15 cellular contexts compared by ENCODE assay signal in the genomic region with DNA sequence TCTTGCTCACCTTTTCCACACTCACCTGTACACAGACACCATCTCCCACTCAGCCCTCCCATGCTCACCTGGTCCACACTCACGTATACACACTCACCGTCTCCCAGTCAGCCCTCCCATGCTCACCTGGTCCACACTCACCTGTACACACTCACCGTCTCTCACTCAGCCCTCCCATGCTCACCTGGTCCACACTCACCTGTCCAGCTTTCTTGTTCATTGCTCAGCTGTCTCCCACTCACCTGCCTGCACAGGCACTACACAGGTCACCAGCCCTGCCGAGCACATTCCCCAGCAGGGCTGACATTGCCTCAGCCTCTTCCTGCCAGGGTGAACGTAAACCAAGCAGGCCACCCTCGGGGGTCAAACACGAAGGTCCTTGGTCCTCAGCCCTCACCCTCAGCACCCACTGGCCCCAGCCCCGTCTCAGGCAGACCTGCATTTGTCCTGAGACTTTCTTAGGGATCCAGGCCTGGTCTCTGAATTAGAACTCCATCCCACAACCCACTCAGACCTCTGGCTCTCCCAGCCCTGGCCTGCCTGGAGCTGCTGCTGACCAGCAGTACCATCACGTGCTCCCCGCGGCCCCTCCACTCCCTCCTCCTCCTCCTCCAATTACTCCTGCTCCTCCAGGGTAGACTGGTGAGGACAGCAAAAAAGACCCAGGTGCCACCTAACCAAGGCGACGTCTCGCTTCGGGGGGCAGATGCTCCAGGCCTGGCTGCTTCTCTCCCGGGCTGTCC. TPM values are rescaled to one million over a fixed set of nuclear protein-coding genes. Genes with fewer than 3 reads are reported as not detected.
DNase-seq lines count a peak whose midpoint lies in the region; ATAC-seq, FAIRE-seq and TF ChIP-seq lines count a peak whose summit lies in the region.
"Had no signal": no experiment of that assay in that cellular context is flagged by ENCODE, and none has a peak within 500 bp of the region (broad histone marks: within the 10 kb centered on the region; RNA-seq: fewer than 3 reads in every experiment).

No MANE protein-coding gene starts in this region.

- POLR2A ChIA-PET in CD4-positive, alpha-beta memory T cell (lab: Charles Lee; ENCODE audit: partially characterized antibody) = no interaction called here
- POLR2A ChIA-PET in PC-9 (lab: Charles Lee; ENCODE audit: unreplicated experiment) = no interaction called here

- no peaks in the 10 kb centered on the region for H3K9me2 ChIP-seq in PC-9 (ENCODE audit: insufficient read depth)

- H3K27ac ChIP-seq in CD4-positive, alpha-beta memory T cell (ENCODE audit: low read depth, low read length) = no peak overlapping the region
- H3K27ac ChIP-seq in PC-9 = no peak overlapping the region
- no peak overlapping the region for H3K27ac ChIP-seq in WERI-Rb-1
- H3K27ac ChIP-seq: cardiac muscle cell, left ventricle myocardium inferior had no signal

- H3K9me3 Mint-ChIP-seq in CD4-positive, alpha-beta memory T cell = peaks cover 0 to 1% (median 0%) of the 10 kb centered on the region in 8 donors
- no peaks in the 10 kb centered on the region for H3K9me3 Mint-ChIP-seq in natural killer cell treated with Interleukin-12 subunit alpha and Interleukin-12 subunit beta and Interleukin-15 and Interleukin-18, amount 100 ng/mL, for 72 hours

- no TSS peak for BruUV-seq in PC-9 (replicated peaks; lab: Mats Ljungman, UMichigan)

- H3K4me2 ChIP-seq in PC-9 = no peak overlapping the region

- no peaks in the 10 kb centered on the region for H3K36me3 ChIP-seq in CD4-positive, alpha-beta memory T cell (ENCODE audit: insufficient read depth, low read length)
- H3K36me3 ChIP-seq in bronchial epithelial cell (ENCODE audit: control insufficient read depth, insufficient read depth, low read length) = no peaks in the 10 kb centered on the region
- no peaks in the 10 kb centered on the region for H3K36me3 ChIP-seq in PC-9 (ENCODE audit: low read depth)
- H3K36me3 ChIP-seq in WERI-Rb-1 = no peaks in the 10 kb centered on the region; the same call in 1 of the 2 replicates
- H3K36me3 ChIP-seq: cardiac muscle cell, left ventricle myocardium inferior had no signal

- TF ChIP-seq CTCF in bronchial epithelial cell (IDR thresholded peaks at IDR 0.05; ENCODE audit: insufficient read depth, low read length, severe bottlenecking) = no peak
- no peak for TF ChIP-seq CTCF in GM20000 (IDR thresholded peaks at IDR 0.05; ENCODE audit: extremely low read depth, missing control alignments)
- TF ChIP-seq CTCF in PC-9 (conservative IDR thresholded peaks at IDR 0.05) = no peak
- no peak for TF ChIP-seq CTCF in WERI-Rb-1 (IDR thresholded peaks at IDR 0.05; ENCODE audit: low read depth, low read length)

- 0 out of 2 replicates have a peak, but pooled peaks cover 11% of the 10 kb centered on the region for H3F3A ChIP-seq in PC-9 (ENCODE audit: insufficient read depth, low read depth)

- no peak overlapping the region for H2AFZ ChIP-seq in PC-9

- H3K4me1 Mint-ChIP-seq in CD4-positive, alpha-beta memory T cell = peaks cover 3 to 25% (median 12%) of the 10 kb centered on the region in 4 donors
- H3K4me1 Mint-ChIP-seq in natural killer cell treated with Interleukin-12 subunit alpha and Interleukin-12 subunit beta and Interleukin-15 and Interleukin-18, amount 100 ng/mL, for 72 hours (ENCODE audit: low read depth in 2 of 2) = peaks cover 7 to 11% of the 10 kb centered on the region in 2 donors

- H3K79me2 ChIP-seq in PC-9 (ENCODE audit: low read depth) = no peaks in the 10 kb centered on the region

- intact Hi-C loops in CD4-positive, alpha-beta memory T cell (cut with micrococcal nuclease) = no loop called here
- intact Hi-C loops in PC-9 (cut with micrococcal nuclease; ENCODE audit: unreplicated experiment) = no loop called here

- H4K20me1 ChIP-seq in PC-9 (ENCODE audit: insufficient read depth) = peaks cover 46% of the 10 kb centered on the region

- peaks cover 5 to 8% of the 10 kb centered on the region in 2 donors for H3K27me3 Mint-ChIP-seq in CD4-positive, alpha-beta memory T cell
- H3K27me3 Mint-ChIP-seq in natural killer cell treated with Interleukin-12 subunit alpha and Interleukin-12 subunit beta and Interleukin-15 and Interleukin-18, amount 100 ng/mL, for 72 hours = peaks cover 9 to 17% of the 10 kb centered on the region in 2 donors

- peaks cover 3% of the 10 kb centered on the region for H3K4me1 ChIP-seq in CD4-positive, alpha-beta memory T cell (ENCODE audit: insufficient read depth, low read length)
- H3K4me1 ChIP-seq in PC-9 (replicated peaks; ENCODE audit: insufficient read depth) = no peaks in the 10 kb centered on the region

- peak; percentile 91 for FAIRE-seq in bronchial epithelial cell (lab: Jason Lieb, UNC)

- H3K27ac Mint-ChIP-seq in CD4-positive, alpha-beta memory T cell = peak overlapping the region in 6 of 7 donors; percentile 4 to 42 (median 26)
- H3K27ac Mint-ChIP-seq in natural killer cell treated with Interleukin-12 subunit alpha and Interleukin-12 subunit beta and Interleukin-15 and Interleukin-18, amount 100 ng/mL, for 72 hours = no peak overlapping the region

- H3K4me3 Mint-ChIP-seq in CD4-positive, alpha-beta memory T cell = peak overlapping the region; percentile 63 to 84 (median 77)
- peak overlapping the region; percentile 63 for H3K4me3 Mint-ChIP-seq in natural killer cell treated with Interleukin-12 subunit alpha and Interleukin-12 subunit beta and Interleukin-15 and Interleukin-18, amount 100 ng/mL, for 72 hours

- H3K27me3 ChIP-seq in CD4-positive, alpha-beta memory T cell (ENCODE audit: insufficient read depth, low read length) = no peaks in the 10 kb centered on the region
- H3K27me3 ChIP-seq in bronchial epithelial cell (ENCODE audit: control insufficient read depth, insufficient read depth, low read length) = no peaks in the 10 kb centered on the region
- H3K27me3 ChIP-seq in PC-9 (ENCODE audit: insufficient read depth, low read depth) = no peaks in the 10 kb centered on the region
- H3K27me3 ChIP-seq in WERI-Rb-1 (ENCODE audit: insufficient read depth, low read depth, severe bottlenecking) = no peaks in the 10 kb centered on the region
- H3K27me3 ChIP-seq: cardiac muscle cell had no signal

- CTCF ChIA-PET in CD4-positive, alpha-beta memory T cell (lab: Charles Lee; ENCODE audit: partially characterized antibody) = no interaction called here
- CTCF ChIA-PET in PC-9 (lab: Charles Lee) = no interaction called here

- H3K4me3 ChIP-seq in CD4-positive, alpha-beta memory T cell (ENCODE audit: low read length in 2 of 2) = no peak overlapping the region
- no peak overlapping the region for H3K4me3 ChIP-seq in bronchial epithelial cell (ENCODE audit: low read depth, low read length)
- no peak overlapping the region for H3K4me3 ChIP-seq in PC-9
- H3K4me3 ChIP-seq in WERI-Rb-1 (ENCODE audit: low read depth, low read length) = no peak overlapping the region
- H3K4me3 ChIP-seq: cardiac muscle cell had no signal

- no peak for DNase-seq in CD4-positive, alpha-beta memory T cell
- DNase-seq in H4 (ENCODE audit: low spot score) = peak; percentile 25
- DNase-seq in bronchial epithelial cell (ENCODE audit: low read depth) = no peak
- no peak for DNase-seq in natural killer cell treated with Interleukin-12 subunit alpha and Interleukin-12 subunit beta and Interleukin-15 and Interleukin-18, amount 100 ng/mL, for 72 hours (ENCODE audit: low spot score)
- no peak for DNase-seq in GM20000 (ENCODE audit: low spot score)
- DNase-seq in PC-9 = no peak
- no peak for DNase-seq in WERI-Rb-1
- DNase-seq: COR-L47, IMR-90, left ventricle myocardium inferior, NCI-H1092 treated with DMSO at 0.1 percent for 48 hours, NCI-H524 treated with DMSO at 0.1 percent for 48 hours, T-helper 9 cell had no signal

- H3K9me3 ChIP-seq in CD4-positive, alpha-beta memory T cell (ENCODE audit: control insufficient read depth in 1 of 2, low read length in 2 of 2) = no peaks in the 10 kb centered on the region
- no peaks in the 10 kb centered on the region for H3K9me3 ChIP-seq in PC-9 (ENCODE audit: insufficient read depth, low read depth)
- H3K9me3 ChIP-seq in WERI-Rb-1 (ENCODE audit: severe bottlenecking) = no peaks in the 10 kb centered on the region
- H3K9me3 ChIP-seq: left ventricle myocardium inferior had no signal

- peaks cover 2 to 8% of the 10 kb centered on the region in 2 donors for H3K36me3 Mint-ChIP-seq in CD4-positive, alpha-beta memory T cell
- peaks cover 5% of the 10 kb centered on the region for H3K36me3 Mint-ChIP-seq in natural killer cell treated with Interleukin-12 subunit alpha and Interleukin-12 subunit beta and Interleukin-15 and Interleukin-18, amount 100 ng/mL, for 72 hours

- ATAC-seq in natural killer cell treated with Interleukin-12 subunit alpha and Interleukin-12 subunit beta and Interleukin-15 and Interleukin-18, amount 100 ng/mL, for 72 hours = no peak
- no peak for ATAC-seq in HG02885 (IDR thresholded peaks at IDR 0.05; ENCODE audit: poor library complexity, unreplicated experiment)

RNA-seq across cellular contexts. Expression of a gene that starts 12.8 kb away (rescaled TPM):
- 10 to 100 TPM; 15.9 to 19.4 TPM for total RNA-seq in CD4-positive, alpha-beta memory T cell
- polyA plus RNA-seq in CD4-positive, alpha-beta memory T cell = 1 to 10 TPM; 1.7 to 4.7 TPM
- 51.0 and 51.2 TPM in 2 replicates for total RNA-seq in H4 (2014; rRNA removed; shearing (Covaris generic))
- total RNA-seq in bronchial epithelial cell (9.6 and 9.7 TPM in 2 replicates), PC-9 (2021) (63.2 and 78.9 TPM in 2 replicates)
- 10 to 100 TPM; 19.5 to 53.4 TPM for total RNA-seq in natural killer cell treated with Interleukin-12 subunit alpha and Interleukin-12 subunit beta and Interleukin-15 and Interleukin-18, amount 100 ng/mL, for 72 hours

RNA-seq across cellular contexts. Expression of a gene that starts 13.4 kb away (rescaled TPM):
- total RNA-seq in CD4-positive, alpha-beta memory T cell = 10 to 100 TPM; 15.1 to 16.6 TPM
- polyA plus RNA-seq in CD4-positive, alpha-beta memory T cell = 10 to 100 TPM in 1 of 2 donors, 1 to 10 TPM in 1; 6.5 to 12.4 TPM
- total RNA-seq in H4 (2014; rRNA removed; shearing (Covaris generic)) = 40.5 and 46.7 TPM in 2 replicates
- total RNA-seq in bronchial epithelial cell (7.4 and 14.0 TPM in 2 replicates), PC-9 (2021) (51.7 and 66.6 TPM in 2 replicates)
- 10 to 100 TPM in 1 of 2 donors, 1 to 10 TPM in 1; 9.8 to 31.9 TPM for total RNA-seq in natural killer cell treated with Interleukin-12 subunit alpha and Interleukin-12 subunit beta and Interleukin-15 and Interleukin-18, amount 100 ng/mL, for 72 hours

Comparison
In these comparisons a context has a peak if more than half of its experiments do, and no peak if none do; other contexts are left out.
1. H3K27ac Mint-ChIP-seq: peak in CD4-positive, alpha-beta memory T cell (6 of 7); none in natural killer cell treated with Interleukin-12 subunit alpha and Interleukin-12 subunit beta and Interleukin-15 and Interleukin-18, amount 100 ng/mL, for 72 hours (0 of 2).